Comparison of ENCODE assay signal across 19 cellular contexts in genomic region chr21:46394819-46395152, GRCh38.
DNase-seq lines count a peak whose midpoint lies in the region; ATAC-seq and TF ChIP-seq lines count a peak whose summit lies in the region.
"Had no signal": no experiment of that assay in that cellular context is flagged by ENCODE, and none has a peak within 500 bp of the region (broad histone marks: within the 10 kb centered on the region; RNA-seq: fewer than 3 reads in every experiment).

No MANE protein-coding gene starts in this region.

- no peaks in the 10 kb centered on the region for H3K4me1 Mint-ChIP-seq in stimulated activated naive B cell treated with anti-CD40 and anti-IgM and Interleukin-4, amounts not matched to agents 10 μg/mL and 1 μg/mL and 100 μg/mL, for 72 hours
- H3K4me1 Mint-ChIP-seq in WTC11: no peaks in the 10 kb centered on the region
- H3K4me1 Mint-ChIP-seq: CD4-positive, CD25-positive, alpha-beta regulatory T cell had no signal

- H3K36me3 ChIP-seq in SJCRH30 (peaks cover 15% of the 10 kb centered on the region), liver (ENCODE audit: control insufficient read depth in 4 of 4, insufficient read depth in 3 of 4, low read depth in 1 of 4, low read length in 3 of 4) (peaks cover 7 to 27% (median 9%) of the 10 kb centered on the region in 4 donors)

- DNase-seq in SHP77 (lab: John Stamatoyannopoulos, UW): peak; percentile 27 to 48
- no peak for DNase-seq in SHP77 treated with DMSO at 0.1 percent for 48 hours (lab: John Stamatoyannopoulos, UW)
- DNase-seq in SJCRH30: peak; percentile 56 to 65
- DNase-seq in substantia nigra (lab: John Stamatoyannopoulos, UW): peak in 6 of 49 donors; percentile 2 to 34 (median 16)
- DNase-seq in NCI-H774 (lab: John Stamatoyannopoulos, UW): no peak
- DNase-seq in stimulated activated naive B cell treated with anti-CD40 and anti-IgM and Interleukin-4, amounts not matched to agents 10 μg/mL and 1 μg/mL and 100 μg/mL, for 72 hours: no peak
- DNase-seq in WTC11 (ENCODE audit: low spot score): no peak
- DNase-seq: activated CD4-positive, alpha-beta T cell treated with anti-CD3 and anti-CD28 coated beads for 4 hours; activated CD8-positive, alpha-beta memory T cell treated with anti-CD3 and anti-CD28 coated beads, Interleukin-2, amount 50 U/mL, for 4 hours; activated gamma-delta T cell; CD4-positive, CD25-positive, alpha-beta regulatory T cell; DND-41; effector memory CD8-positive, alpha-beta T cell; GM23248; naive thymus-derived CD4-positive, alpha-beta T cell; NCI-H82 had no signal

- H3K9ac ChIP-seq in liver (ENCODE audit: low read depth in 1 of 2, low read length in 2 of 2): peak overlapping the region in 1 of 2 donors; percentile 69
- H3K9ac ChIP-seq: GM23248 had no signal

- H3K27me3 Mint-ChIP-seq in stimulated activated naive B cell treated with anti-CD40 and anti-IgM and Interleukin-4, amounts not matched to agents 10 μg/mL and 1 μg/mL and 100 μg/mL, for 72 hours: no peaks in the 10 kb centered on the region
- no peaks in the 10 kb centered on the region for H3K27me3 Mint-ChIP-seq in WTC11 (ENCODE audit: low read depth)
- H3K27me3 Mint-ChIP-seq: CD4-positive, CD25-positive, alpha-beta regulatory T cell; effector memory CD8-positive, alpha-beta T cell; naive thymus-derived CD4-positive, alpha-beta T cell had no signal

- CTCF ChIA-PET in WTC11 (lab: Charles Lee): no interaction called here

- POLR2A ChIA-PET in WTC11 (lab: Charles Lee): no interaction called here

- peaks cover 45 to 63% of the 10 kb centered on the region in 2 donors for H3K36me3 Mint-ChIP-seq in stimulated activated naive B cell treated with anti-CD40 and anti-IgM and Interleukin-4, amounts not matched to agents 10 μg/mL and 1 μg/mL and 100 μg/mL, for 72 hours
- H3K36me3 Mint-ChIP-seq in WTC11: peaks cover 40% of the 10 kb centered on the region

- no peak overlapping the region for H3K27ac Mint-ChIP-seq in stimulated activated naive B cell treated with anti-CD40 and anti-IgM and Interleukin-4, amounts not matched to agents 10 μg/mL and 1 μg/mL and 100 μg/mL, for 72 hours
- H3K27ac Mint-ChIP-seq in WTC11: no peak overlapping the region

- no peaks in the 10 kb centered on the region for H3K9me3 Mint-ChIP-seq in stimulated activated naive B cell treated with anti-CD40 and anti-IgM and Interleukin-4, amounts not matched to agents 10 μg/mL and 1 μg/mL and 100 μg/mL, for 72 hours
- H3K9me3 Mint-ChIP-seq in WTC11: no peaks in the 10 kb centered on the region
- H3K9me3 Mint-ChIP-seq: CD4-positive, CD25-positive, alpha-beta regulatory T cell; effector memory CD8-positive, alpha-beta T cell; naive thymus-derived CD4-positive, alpha-beta T cell had no signal

- H3K27me3 ChIP-seq in SJCRH30: no peaks in the 10 kb centered on the region
- no peaks in the 10 kb centered on the region for H3K27me3 ChIP-seq in liver (ENCODE audit: control insufficient read depth in 4 of 4, insufficient read depth in 4 of 4, low read length in 3 of 4)
- H3K27me3 ChIP-seq: heart left ventricle, tibial nerve had no signal

- WGBS in liver: 60% methylated on average over 13 of the region's 13 CpGs

- no peak overlapping the region for H3K4me3 Mint-ChIP-seq in stimulated activated naive B cell treated with anti-CD40 and anti-IgM and Interleukin-4, amounts not matched to agents 10 μg/mL and 1 μg/mL and 100 μg/mL, for 72 hours
- no peak overlapping the region for H3K4me3 Mint-ChIP-seq in WTC11
- H3K4me3 Mint-ChIP-seq: CD4-positive, CD25-positive, alpha-beta regulatory T cell; effector memory CD8-positive, alpha-beta T cell; naive thymus-derived CD4-positive, alpha-beta T cell had no signal

- H3K27ac ChIP-seq in SJCRH30 (peak overlapping the region; percentile 89), liver (ENCODE audit: low read depth in 1 of 2, low read length in 2 of 2) (peak overlapping the region; percentile 97), substantia nigra (ENCODE audit: low read depth, low read length, poor library complexity, severe bottlenecking) (peak overlapping the region; percentile 1)
- H3K27ac ChIP-seq: GM23248, heart left ventricle, tibial nerve had no signal

- peak in 1 of 2 donors; percentile 7 for TF ChIP-seq RAD21 in liver (IDR thresholded peaks at IDR 0.05)

- ATAC-seq in stimulated activated naive B cell treated with anti-CD40 and anti-IgM and Interleukin-4, amounts not matched to agents 10 μg/mL and 1 μg/mL and 100 μg/mL, for 72 hours (replicated peaks): no peak
- no peak for ATAC-seq in WTC11
- ATAC-seq: heart left ventricle had no signal

- H3K9me3 ChIP-seq in SJCRH30 (replicated peaks) (no peaks in the 10 kb centered on the region), liver (ENCODE audit: control insufficient read depth in 4 of 4, low read length in 3 of 4) (no peaks in the 10 kb centered on the region)
- H3K9me3 ChIP-seq: heart left ventricle, tibial nerve had no signal

- no peak for TF ChIP-seq CTCF in liver (IDR thresholded peaks at IDR 0.05; ENCODE audit: low read depth, low read length, missing input control)
- no peak for TF ChIP-seq CTCF in WTC11 (IDR thresholded peaks at IDR 0.05)

- no peak overlapping the region for H3K4me3 ChIP-seq in SJCRH30
- no peak overlapping the region for H3K4me3 ChIP-seq in liver (ENCODE audit: low read depth in 1 of 3, low read length in 3 of 3)
- H3K4me3 ChIP-seq: GM23248, heart left ventricle, tibial nerve had no signal

- H3K4me1 ChIP-seq in SJCRH30 (peaks cover 28% of the 10 kb centered on the region), liver (ENCODE audit: control insufficient read depth in 4 of 4, insufficient read depth in 4 of 4, low read length in 3 of 4) (peaks cover 0 to 25% (median 15%) of the 10 kb centered on the region in 4 donors)

TF ChIP-seq in liver, 16 proteins besides CTCF, POLR2A, EP300 and RAD21 (continues in another document):
- TF ChIP-seq GABPA (IDR thresholded peaks at IDR 0.05 in 1 of 2, conservative IDR thresholded peaks at IDR 0.05 in 1 of 2): no peak
- no peak for TF ChIP-seq EGR1 (IDR thresholded peaks at IDR 0.05; ENCODE audit: low read depth in 2 of 2)
- TF ChIP-seq ZBTB33 (IDR thresholded peaks at IDR 0.05): no peak
- TF ChIP-seq HNF4G (IDR thresholded peaks at IDR 0.05): no peak
- TF ChIP-seq YY1 (IDR thresholded peaks at IDR 0.05): no peak
- TF ChIP-seq MAX (IDR thresholded peaks at IDR 0.05): no peak
- TF ChIP-seq TAF1 (conservative IDR thresholded peaks at IDR 0.05): no peak
- TF ChIP-seq ATF3 (IDR thresholded peaks at IDR 0.05): no peak
- TF ChIP-seq RXRA (IDR thresholded peaks at IDR 0.05): no peak
- TF ChIP-seq FOXA1 (IDR thresholded peaks at IDR 0.05): no peak

TF ChIP-seq in WTC11, 78 proteins besides CTCF, POLR2A, EP300 and RAD21:
- no peak for TF ChIP-seq SP1 (CRISPR knock-in tag; conservative IDR thresholded peaks at IDR 0.05)
- TF ChIP-seq ZMAT4 (CRISPR knock-in tag; IDR thresholded peaks at IDR 0.05): no peak
- no peak for TF ChIP-seq ZNF263 (CRISPR knock-in tag; IDR thresholded peaks at IDR 0.05; ENCODE audit: low read depth)
- no peak for TF ChIP-seq GRHL2 (CRISPR knock-in tag; IDR thresholded peaks at IDR 0.05; ENCODE audit: insufficient replicate concordance, severe bottlenecking)
- TF ChIP-seq ZBTB21 (CRISPR knock-in tag; IDR thresholded peaks at IDR 0.05; ENCODE audit: borderline replicate concordance): no peak
- no peak for TF ChIP-seq HMGXB4 (CRISPR knock-in tag; IDR thresholded peaks at IDR 0.05)

Comparison
In these comparisons a context has a peak if more than half of its experiments do, and no peak if none do; other contexts are left out.
1. DNase-seq: peak in SHP77 (2 of 2) and SJCRH30 (2 of 2); none in SHP77 treated with DMSO at 0.1 percent for 48 hours (single experiment), NCI-H774 (single experiment), stimulated activated naive B cell treated with anti-CD40 and anti-IgM and Interleukin-4, amounts not matched to agents 10 μg/mL and 1 μg/mL and 100 μg/mL, for 72 hours (single experiment) and WTC11 (single experiment).
2. H3K27ac ChIP-seq: peak in every context shown above with its lines; median percentile 97 in liver; 89 in SJCRH30; 1 in substantia nigra.